In genomic region chr13:27194895-27195764, GRCh38 we compare ENCODE assay signal across 1 cellular context.
TF ChIP-seq lines count a peak whose summit lies in the region.

No MANE protein-coding gene starts in this region.

TF ChIP-seq in K562, 482 proteins besides CTCF, POLR2A, EP300 and RAD21 (continued from another document and continues in another):
- TF ChIP-seq PRDM10 (IDR thresholded peaks at IDR 0.05; ENCODE audit: partially characterized antibody) (peak; percentile 98), EHMT2 (IDR thresholded peaks at IDR 0.05) (peak; percentile 68), PRMT5 (CRISPR knock-in tag; IDR thresholded peaks at IDR 0.05) (no peak), BCLAF1 (IDR thresholded peaks at IDR 0.05; ENCODE audit: borderline replicate concordance in 1 of 2, control insufficient read depth in 1 of 2, low read depth in 2 of 2, low read length in 1 of 2) (no peak), ZNF639 (CRISPR knock-in tag; conservative IDR thresholded peaks at IDR 0.05 in 1 of 2, IDR thresholded peaks at IDR 0.05 in 1 of 2) (no peak), MITF (IDR thresholded peaks at IDR 0.05) (no peak), TRIM24 (IDR thresholded peaks at IDR 0.05) (peak in 1 of 2 experiments; percentile 33; a peak in 1 of 4 replicates), SRSF7 (optimal IDR thresholded peaks at IDR 0.05; ENCODE audit: low read depth, low read length) (no peak), PHF8 (IDR thresholded peaks at IDR 0.05; ENCODE audit: borderline replicate concordance, low read length) (no peak), SIN3A (IDR thresholded peaks at IDR 0.05; ENCODE audit: borderline replicate concordance in 2 of 2, control insufficient read depth in 1 of 2, low read depth in 2 of 2, low read length in 2 of 2) (no peak), TBP (optimal IDR thresholded peaks at IDR 0.05; ENCODE audit: low read depth, low read length) (no peak), SMARCB1 (IDR thresholded peaks at IDR 0.05; ENCODE audit: insufficient read length, low read depth) (no peak), BRCA1 (IDR thresholded peaks at IDR 0.05) (no peak), BRCA1 (CRISPR knock-in tag; IDR thresholded peaks at IDR 0.05) (no peak), RBM15 (IDR thresholded peaks at IDR 0.05; ENCODE audit: insufficient read depth, low read length) (no peak), ZNF24 (IDR thresholded peaks at IDR 0.05) (no peak), ZNF124 (CRISPR knock-in tag; IDR thresholded peaks at IDR 0.05) (no peak), NFE2 (IDR thresholded peaks at IDR 0.05; ENCODE audit: low read depth) (peak; percentile 35; the same call in 1 of the 2 replicates), TCF3 (CRISPR knock-in tag; IDR thresholded peaks at IDR 0.05) (peak; percentile 19; the same call in 1 of the 2 replicates), CBX3 (IDR thresholded peaks at IDR 0.05; ENCODE audit: borderline replicate concordance in 1 of 2, low read length in 2 of 2) (no peak), ZNF586 (CRISPR knock-in tag; conservative IDR thresholded peaks at IDR 0.05) (no peak), FOXJ2 (tag; IDR thresholded peaks at IDR 0.05) (no peak), MYBL2 (IDR thresholded peaks at IDR 0.05; ENCODE audit: low read depth) (no peak), MYBL2 (CRISPR knock-in tag; IDR thresholded peaks at IDR 0.05; ENCODE audit: borderline replicate concordance) (no peak), KLF1 (tag; IDR thresholded peaks at IDR 0.05) (no peak), ZNF146 (CRISPR knock-in tag; IDR thresholded peaks at IDR 0.05; ENCODE audit: unreplicated experiment) (no peak), STAT5A (IDR thresholded peaks at IDR 0.05; ENCODE audit: borderline replicate concordance, low read length) (0 out of 2 replicates have a peak, but pooled peaks have one; percentile 23), U2AF2 (optimal IDR thresholded peaks at IDR 0.05; ENCODE audit: low read depth, low read length) (no peak), TOE1 (IDR thresholded peaks at IDR 0.05; ENCODE audit: borderline replicate concordance) (no peak), TOE1 (CRISPR knock-in tag; IDR thresholded peaks at IDR 0.05; ENCODE audit: borderline replicate concordance, low read depth) (no peak), PATZ1 (CRISPR knock-in tag; IDR thresholded peaks at IDR 0.05; ENCODE audit: borderline replicate concordance) (no peak), SIRT6 (IDR thresholded peaks at IDR 0.05; ENCODE audit: low read depth, low read length) (no peak), ZFP30 (CRISPR knock-in tag; IDR thresholded peaks at IDR 0.05; ENCODE audit: borderline replicate concordance) (no peak), ZC3H8 (IDR thresholded peaks at IDR 0.05) (no peak), NELFE (IDR thresholded peaks at IDR 0.05; ENCODE audit: insufficient read depth, insufficient read length) (no peak), ZNF274 (IDR thresholded peaks at IDR 0.05; ENCODE audit: borderline replicate concordance, low read depth, low read length) (no peak), MAFG (tag; conservative IDR thresholded peaks at IDR 0.05) (no peak), KHSRP (IDR thresholded peaks at IDR 0.05) (no peak), PHF21A (IDR thresholded peaks at IDR 0.05; ENCODE audit: borderline replicate concordance, low read depth) (no peak), RBM25 (IDR thresholded peaks at IDR 0.05; ENCODE audit: low read depth, low read length, severe bottlenecking) (no peak), CAMTA2 (CRISPR knock-in tag; conservative IDR thresholded peaks at IDR 0.05) (no peak), KDM1A (IDR thresholded peaks at IDR 0.05) (no peak), STAG1 (CRISPR knock-in tag; IDR thresholded peaks at IDR 0.05; ENCODE audit: borderline replicate concordance) (no peak), NFIC (IDR thresholded peaks at IDR 0.05) (no peak), ILF3 (IDR thresholded peaks at IDR 0.05; ENCODE audit: borderline replicate concordance) (no peak), KDM2B (CRISPR knock-in tag; IDR thresholded peaks at IDR 0.05) (no peak), SMARCE1 (IDR thresholded peaks at IDR 0.05) (peak; percentile 93), FOXK2 (conservative IDR thresholded peaks at IDR 0.05 in 1 of 2, IDR thresholded peaks at IDR 0.05 in 1 of 2; ENCODE audit: low read depth in 2 of 2) (peak in 1 of 2 experiments; percentile 86; a peak in 2 of 4 replicates), ZNF263 (CRISPR knock-in tag; IDR thresholded peaks at IDR 0.05; ENCODE audit: borderline replicate concordance) (no peak; the same call in none of the 2 replicates)
- TF ChIP-seq, protein P1, sequence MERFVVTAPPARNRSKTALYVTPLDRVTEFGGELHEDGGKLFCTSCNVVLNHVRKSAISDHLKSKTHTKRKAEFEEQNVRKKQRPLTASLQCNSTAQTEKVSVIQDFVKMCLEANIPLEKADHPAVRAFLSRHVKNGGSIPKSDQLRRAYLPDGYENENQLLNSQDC (CRISPR knock-in tag; IDR thresholded peaks at IDR 0.05), result no peak
- TF ChIP-seq, protein P2, sequence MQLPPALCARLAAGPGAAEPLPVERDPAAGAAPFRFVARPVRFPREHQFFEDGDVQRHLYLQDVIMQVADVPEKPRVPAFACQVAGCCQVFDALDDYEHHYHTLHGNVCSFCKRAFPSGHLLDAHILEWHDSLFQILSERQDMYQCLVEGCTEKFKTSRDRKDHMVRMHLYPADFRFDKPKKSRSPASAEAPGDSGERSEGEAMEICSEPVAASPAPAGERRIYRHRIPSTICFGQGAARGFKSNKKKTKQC (CRISPR knock-in tag; IDR thresholded peaks at IDR 0.05), result no peak
- TF ChIP-seq, protein P3, sequence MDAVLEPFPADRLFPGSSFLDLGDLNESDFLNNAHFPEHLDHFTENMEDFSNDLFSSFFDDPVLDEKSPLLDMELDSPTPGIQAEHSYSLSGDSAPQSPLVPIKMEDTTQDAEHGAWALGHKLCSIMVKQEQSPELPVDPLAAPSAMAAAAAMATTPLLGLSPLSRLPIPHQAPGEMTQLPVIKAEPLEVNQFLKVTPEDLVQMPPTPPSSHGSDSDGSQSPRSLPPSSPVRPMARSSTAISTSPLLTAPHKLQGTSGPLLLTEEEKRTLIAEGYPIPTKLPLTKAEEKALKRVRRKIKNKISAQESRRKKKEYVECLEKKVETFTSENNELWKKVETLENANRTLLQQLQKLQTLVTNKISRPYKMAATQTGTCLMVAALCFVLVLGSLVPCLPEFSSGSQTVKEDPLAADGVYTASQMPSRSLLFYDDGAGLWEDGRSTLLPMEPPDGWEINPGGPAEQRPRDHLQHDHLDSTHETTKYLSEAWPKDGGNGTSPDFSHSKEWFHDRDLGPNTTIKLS (IDR thresholded peaks at IDR 0.05; ENCODE audit: borderline replicate concordance, low read depth), result no peak
- TF ChIP-seq, protein P4, sequence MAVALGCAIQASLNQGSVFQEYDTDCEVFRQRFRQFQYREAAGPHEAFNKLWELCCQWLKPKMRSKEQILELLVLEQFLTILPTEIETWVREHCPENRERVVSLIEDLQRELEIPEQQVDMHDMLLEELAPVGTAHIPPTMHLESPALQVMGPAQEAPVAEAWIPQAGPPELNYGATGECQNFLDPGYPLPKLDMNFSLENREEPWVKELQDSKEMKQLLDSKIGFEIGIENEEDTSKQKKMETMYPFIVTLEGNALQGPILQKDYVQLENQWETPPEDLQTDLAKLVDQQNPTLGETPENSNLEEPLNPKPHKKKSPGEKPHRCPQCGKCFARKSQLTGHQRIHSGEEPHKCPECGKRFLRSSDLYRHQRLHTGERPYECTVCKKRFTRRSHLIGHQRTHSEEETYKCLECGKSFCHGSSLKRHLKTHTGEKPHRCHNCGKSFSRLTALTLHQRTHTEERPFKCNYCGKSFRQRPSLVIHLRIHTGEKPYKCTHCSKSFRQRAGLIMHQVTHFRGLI (CRISPR knock-in tag; IDR thresholded peaks at IDR 0.05), result no peak
- TF ChIP-seq, protein P5, sequence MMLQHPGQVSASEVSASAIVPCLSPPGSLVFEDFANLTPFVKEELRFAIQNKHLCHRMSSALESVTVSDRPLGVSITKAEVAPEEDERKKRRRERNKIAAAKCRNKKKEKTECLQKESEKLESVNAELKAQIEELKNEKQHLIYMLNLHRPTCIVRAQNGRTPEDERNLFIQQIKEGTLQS (IDR thresholded peaks at IDR 0.05), result peak; percentile 94
- TF ChIP-seq, protein P5 (CRISPR knock-in tag; conservative IDR thresholded peaks at IDR 0.05), result no peak
